Comparison of ENCODE assay signal across 8 cellular contexts in genomic region chr7:23530355-23530754, GRCh38. TPM values are rescaled to one million over a fixed set of nuclear protein-coding genes. Genes with fewer than 3 reads are reported as not detected.
DNase-seq lines count a peak whose midpoint lies in the region; ATAC-seq and TF ChIP-seq lines count a peak whose summit lies in the region.

No MANE protein-coding gene starts in this region.

- ATAC-seq in HG03521 (IDR thresholded peaks at IDR 0.05; ENCODE audit: unreplicated experiment) (peak; percentile 37), left lobe of liver (peak; percentile 4), HG02840 (IDR thresholded peaks at IDR 0.05; ENCODE audit: low FRiP score, unreplicated experiment) (no peak)

- H3K27me3 ChIP-seq in testis: no peaks in the 10 kb centered on the region

- intact Hi-C loops in testis (cut with DNase I; ENCODE audit: low total_unique reads): no loop called here

- H3K4me1 ChIP-seq in testis: peaks cover 17% of the 10 kb centered on the region

- H3K36me3 ChIP-seq in testis (ENCODE audit: low read depth, missing control alignments): no peaks in the 10 kb centered on the region

- peak overlapping the region; percentile 75 to 96 for H3K4me3 ChIP-seq in testis

- TF ChIP-seq CTCF in 22Rv1 (IDR thresholded peaks at IDR 0.05): no peak
- peak in 1 of 3 experiments; percentile 20 for TF ChIP-seq CTCF in testis (IDR thresholded peaks at IDR 0.05)

- DNase-seq in EH (ENCODE audit: low read depth): peak; percentile 29
- DNase-seq in T47D (ENCODE audit: low read depth in 1 of 2, low spot score in 1 of 2): peak; percentile 22 to 69
- DNase-seq in left lobe of liver (ENCODE audit: low spot score): no peak
- DNase-seq in testis: no peak

- H3K9me3 ChIP-seq in testis: no peaks in the 10 kb centered on the region

- 0 out of 2 replicates have a peak overlapping the region, but pooled peaks have one; percentile 78 for H3K27ac ChIP-seq in 22Rv1
- peak overlapping the region; percentile 99 for H3K27ac ChIP-seq in testis

- in situ Hi-C loops in T47D (cut with HindIII; ENCODE audit: low pct_unique_long_range_greater_than_20kb, low sequenced_read_pairs): no loop called here

- TF ChIP-seq POLR2A in testis (IDR thresholded peaks at IDR 0.05): no peak

- 3% methylated on average over 7 of the region's 7 CpGs for whole genome bisulfite sequencing in testis, 2 donors

TF ChIP-seq in PFSK-1, 5 proteins besides CTCF, POLR2A, EP300 and RAD21:
- TF ChIP-seq TAF1 (IDR thresholded peaks at IDR 0.05; ENCODE audit: borderline replicate concordance, insufficient read depth, low read length) (no peak), REST (IDR thresholded peaks at IDR 0.05; ENCODE audit: insufficient read depth in 1 of 2, low read depth in 2 of 2, low read length in 2 of 2) (no peak), FOXP2 (optimal IDR thresholded peaks at IDR 0.05; ENCODE audit: borderline replicate concordance, extremely low read depth, extremely low read length, insufficient read depth) (no peak), SIN3A (IDR thresholded peaks at IDR 0.05; ENCODE audit: borderline replicate concordance, insufficient read depth, low read length) (peak; percentile 90; the same call in 1 of the 2 replicates)

RNA-seq across cellular contexts. Expression of gene TRA2A, which starts 1.4 kb away (rescaled TPM):
- polyA plus RNA-seq in PFSK-1 (2012; ENCODE audit: insufficient read length, low read depth): 23.4 TPM
- total RNA-seq in left lobe of liver (28.4 TPM), testis (10 to 100 TPM; 62.8 to 76.1 TPM)
- 60.9 TPM for polyA plus RNA-seq in testis (ENCODE audit: insufficient read depth, low read depth, low replicate concordance)

Comparison
In these comparisons a context has a peak if more than half of its experiments do, and no peak if none do; other contexts are left out.
1. DNase-seq: peak in EH (single experiment) and T47D (2 of 2); none in left lobe of liver (single experiment) and testis (single experiment).